Comparison of ENCODE assay signal across 12 cellular contexts in the genomic region with DNA sequence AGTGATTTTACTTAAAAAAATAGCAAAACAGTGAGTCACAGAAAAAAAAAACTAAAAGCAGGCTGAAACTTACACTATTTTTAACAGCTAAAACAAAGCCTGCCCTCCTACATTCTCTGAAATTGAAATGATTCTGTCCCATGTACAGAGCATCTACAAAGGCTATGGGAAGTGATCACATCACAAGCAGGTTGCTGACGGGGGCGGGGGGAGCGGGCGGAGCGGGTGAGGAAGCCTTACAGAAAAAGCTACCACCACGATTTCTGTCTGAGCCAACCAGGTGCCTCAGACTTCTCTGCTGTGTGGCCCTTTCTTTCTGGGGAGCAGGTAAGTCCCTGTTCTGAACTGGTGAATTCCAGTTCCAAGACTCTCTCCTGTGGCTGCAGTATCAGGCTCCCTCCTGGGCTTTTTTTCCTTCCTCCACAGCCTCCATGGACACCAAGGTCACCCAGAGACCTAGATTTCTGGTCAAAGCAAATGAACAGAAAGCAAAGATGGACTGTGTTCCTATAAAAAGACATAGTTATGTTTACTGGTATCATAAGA.
"Had no signal": no experiment of that assay in that cellular context is flagged by ENCODE, and none has a peak within 500 bp of the region (broad histone marks: within the 10 kb centered on the region; RNA-seq: fewer than 3 reads in every experiment).

No MANE protein-coding gene starts in this region.

- H3K36me3 ChIP-seq: right atrium auricular region, thoracic aorta had no signal

- H3K36me3 Mint-ChIP-seq: activated CD8-positive, alpha-beta memory T cell treated with anti-CD3 and anti-CD28 coated beads, Interleukin-2, amount 10 ng/mL, durations not matched to agents 7 days and 5 days; natural killer cell had no signal

- H3K27ac Mint-ChIP-seq: activated CD8-positive, alpha-beta memory T cell treated with anti-CD3 and anti-CD28 coated beads, Interleukin-2, amount 10 ng/mL, durations not matched to agents 7 days and 5 days; natural killer cell; stimulated activated naive CD8-positive, alpha-beta T cell treated with anti-CD3 and anti-CD28 coated beads, Interleukin-15, amount 100 ng/mL, for 72 hours had no signal

- H3K9me3 Mint-ChIP-seq: natural killer cell; stimulated activated naive CD8-positive, alpha-beta T cell treated with anti-CD3 and anti-CD28 coated beads, Interleukin-15, amount 100 ng/mL, for 72 hours had no signal

- H3K27me3 ChIP-seq: right atrium auricular region had no signal

- H3K4me3 Mint-ChIP-seq: activated CD8-positive, alpha-beta memory T cell treated with anti-CD3 and anti-CD28 coated beads, Interleukin-2, amount 10 ng/mL, durations not matched to agents 7 days and 5 days; natural killer cell; stimulated activated naive CD8-positive, alpha-beta T cell treated with anti-CD3 and anti-CD28 coated beads, Interleukin-15, amount 100 ng/mL, for 72 hours had no signal

- ATAC-seq: activated CD8-positive, alpha-beta memory T cell treated with anti-CD3 and anti-CD28 coated beads, Interleukin-2, amount 10 ng/mL, durations not matched to agents 7 days and 5 days; esophagus mucosa; left lobe of liver; natural killer cell; SK-N-SH treated with all-trans-retinoic acid at 6 μM for 48 hours; stimulated activated naive CD8-positive, alpha-beta T cell treated with anti-CD3 and anti-CD28 coated beads, Interleukin-15, amount 100 ng/mL, for 72 hours had no signal

- H3K4me3 ChIP-seq: right atrium auricular region, skin epidermis, thoracic aorta had no signal

- DNase-seq: activated CD8-positive, alpha-beta memory T cell treated with anti-CD3 and anti-CD28 coated beads, Interleukin-2, amount 10 ng/mL, durations not matched to agents 7 days and 5 days; activated gamma-delta T cell treated with Interleukin-2 at 50 U/mL for 16 hours; activated T-cell treated with anti-CD3 and anti-CD28 coated beads, Interleukin-2, amount 50 U/mL, for 48 hours; natural killer cell; stimulated activated CD8-positive, alpha-beta memory T cell treated with anti-CD3 and anti-CD28 coated beads, Interleukin-4, amount 100 ng/mL, for 48 hours; stimulated activated naive CD8-positive, alpha-beta T cell treated with anti-CD3 and anti-CD28 coated beads, Interleukin-15, amount 100 ng/mL, for 72 hours had no signal
